8 cellular contexts compared by ENCODE assay signal in the genomic region with DNA sequence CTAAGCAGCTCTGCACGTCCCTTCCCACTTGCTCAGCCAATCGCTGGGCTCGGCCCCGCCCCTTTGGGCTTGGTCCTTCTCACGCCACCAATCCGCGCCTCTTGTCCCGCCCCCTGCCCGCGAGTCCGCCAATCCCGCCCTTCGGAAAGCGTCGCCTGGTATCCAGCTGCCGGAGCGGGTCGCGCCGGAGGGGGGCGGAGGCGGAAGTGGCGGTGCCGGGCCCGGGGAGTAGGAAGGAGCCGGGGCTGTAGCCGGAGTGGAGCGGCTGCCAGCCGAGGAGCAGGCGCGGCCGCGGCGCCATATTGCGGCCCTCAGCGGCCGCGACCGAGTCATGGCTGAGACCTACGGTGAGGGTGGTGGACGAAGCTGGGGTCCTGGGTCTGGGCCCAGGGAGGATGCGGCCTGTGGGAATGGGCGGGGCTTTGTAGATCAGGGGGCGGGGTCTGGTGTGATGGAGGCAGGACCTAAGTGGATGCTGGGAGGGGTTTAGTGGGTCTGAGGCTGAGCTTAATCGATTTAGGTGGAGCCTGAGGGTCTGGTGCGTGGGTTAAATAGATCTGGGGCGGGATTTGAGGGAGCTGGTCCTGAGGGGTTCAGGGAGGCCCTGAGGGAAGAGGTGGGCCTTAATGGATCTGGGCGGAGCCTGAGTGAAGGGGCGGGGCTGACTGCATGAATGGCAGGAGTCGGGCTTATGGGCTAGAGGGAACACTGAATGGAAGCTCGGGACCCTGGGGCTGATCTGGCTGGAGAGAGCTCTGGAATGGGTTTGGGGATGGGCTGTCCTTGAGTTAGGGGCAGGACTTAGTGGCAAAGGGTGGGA. TPM values are rescaled to one million over a fixed set of nuclear protein-coding genes. Genes with fewer than 3 reads are reported as not detected.
A peak's percentile ranks its signal among the peaks of the same experiment; 100 is the strongest.
DNase-seq lines count a peak whose midpoint lies in the region; ATAC-seq, FAIRE-seq and TF ChIP-seq lines count a peak whose summit lies in the region.

A gene with protein sequence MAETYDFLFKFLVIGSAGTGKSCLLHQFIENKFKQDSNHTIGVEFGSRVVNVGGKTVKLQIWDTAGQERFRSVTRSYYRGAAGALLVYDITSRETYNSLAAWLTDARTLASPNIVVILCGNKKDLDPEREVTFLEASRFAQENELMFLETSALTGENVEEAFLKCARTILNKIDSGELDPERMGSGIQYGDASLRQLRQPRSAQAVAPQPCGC (plus strand): TSS at position 203 of the 820 bp plus-strand sequence. CDS start 129 bp downstream, at position 332.

- intact Hi-C loops in adrenal gland (cut with DNase I) = no loop called here
- intact Hi-C loops in heart left ventricle (cut with DNase I) = loop anchor here in 3 of 10 donors (1.0 to 2.0 kb wide), 4 partner anchors 20 to 115 kb away; partner anchors contain the start of genes ACTMAP (in 2 of the 3) and SNRPA (in 1 of the 3)
- intact Hi-C loops in posterior cingulate gyrus (cut with DNase I) = no loop called here

- H3K27me3 ChIP-seq in adrenal gland = no peaks in the 10 kb centered on the region
- H3K27me3 ChIP-seq in heart left ventricle = no peaks in the 10 kb centered on the region
- no peaks in the 10 kb centered on the region for H3K27me3 ChIP-seq in upper lobe of left lung

- H3K4me3 ChIP-seq in adrenal gland = peak within 1 kb of the TSS in 3 of 4 donors; percentile 56 to 65 (median 59)
- H3K4me3 ChIP-seq in heart left ventricle = peak within 1 kb of the TSS; percentile 67 to 94 (median 74)
- H3K4me3 ChIP-seq in upper lobe of left lung = peak within 1 kb of the TSS; percentile 75 to 90 (median 88)

- H3K9me3 ChIP-seq in adrenal gland (replicated peaks in 1 of 3) (no peaks in the 10 kb centered on the region), heart left ventricle (no peaks in the 10 kb centered on the region), upper lobe of left lung (no peaks in the 10 kb centered on the region)

- peak; percentile 93 for DNase-seq in GM12892 (ENCODE audit: insufficient read length)
- peak; percentile 100 for DNase-seq in NCI-H146 (lab: John Stamatoyannopoulos, UW)
- DNase-seq in T-helper 1 cell = peak; percentile 100
- DNase-seq in adrenal gland = peak; percentile 100
- DNase-seq in heart left ventricle = peak; percentile 100
- peak; percentile 100 for DNase-seq in posterior cingulate gyrus
- peak; percentile 100 for DNase-seq in upper lobe of left lung

- ATAC-seq in HG02852 (IDR thresholded peaks at IDR 0.05; ENCODE audit: unreplicated experiment) (peak; percentile 54), heart left ventricle (peak; percentile 95 to 98 (median 97)), upper lobe of left lung (ENCODE audit: low FRiP score in 2 of 2) (peak; percentile 98)

- WGBS in adrenal gland, 4 donors = 0 to 1% (median 0%) methylated on average over 17 to 51 of the region's 51 CpGs
- 0 to 2% (median 1%) methylated on average over 19 to 51 of the region's 51 CpGs for WGBS in heart left ventricle, 4 donors
- 0 to 1% methylated on average over 11 to 35 of the region's 51 CpGs for WGBS in upper lobe of left lung, 2 donors

- TF ChIP-seq POLR2A in GM12892 (IDR thresholded peaks at IDR 0.05; ENCODE audit: low read depth, low read length) = peak; percentile 79
- peak in 1 of 2 donors; percentile 50 for TF ChIP-seq POLR2A in adrenal gland (IDR thresholded peaks at IDR 0.05)
- peak in 1 of 2 donors; percentile 23 for TF ChIP-seq POLR2A in heart left ventricle (IDR thresholded peaks at IDR 0.05)
- TF ChIP-seq POLR2A in upper lobe of left lung (IDR thresholded peaks at IDR 0.05) = peak; percentile 28 to 90 (median 59)

- H3K4me1 ChIP-seq in adrenal gland (replicated peaks in 1 of 2) (peaks cover 0 to 15% of the 10 kb centered on the region in 2 donors), heart left ventricle (peaks cover 0 to 25% (median 13%) of the 10 kb centered on the region in 12 donors), upper lobe of left lung (peaks cover 13 to 20% (median 18%) of the 10 kb centered on the region in 4 donors)

- peak; percentile 98 for FAIRE-seq in GM12892 (lab: Jason Lieb, UNC)

- H3K36me3 ChIP-seq in adrenal gland (replicated peaks in 1 of 2) = no peaks in the 10 kb centered on the region
- peaks cover 0 to 14% (median 0%) of the 10 kb centered on the region in 9 donors for H3K36me3 ChIP-seq in heart left ventricle
- H3K36me3 ChIP-seq in upper lobe of left lung = no peaks in the 10 kb centered on the region

- no peak for TF ChIP-seq EP300 in upper lobe of left lung (IDR thresholded peaks at IDR 0.05)

- H3K27ac ChIP-seq in adrenal gland = peak within 1 kb of the TSS; percentile 89 to 99 (median 99)
- peak within 1 kb of the TSS; percentile 89 to 100 (median 98) for H3K27ac ChIP-seq in heart left ventricle
- peak within 1 kb of the TSS; percentile 92 to 98 (median 98) for H3K27ac ChIP-seq in upper lobe of left lung

- TF ChIP-seq CTCF in adrenal gland (IDR thresholded peaks at IDR 0.05) = peak in 2 of 6 experiments; percentile 21 to 23
- TF ChIP-seq CTCF in heart left ventricle (IDR thresholded peaks at IDR 0.05) = peak in 2 of 12 donors; percentile 11 to 14
- peak in 4 of 6 experiments; percentile 47 to 64 (median 54) for TF ChIP-seq CTCF in upper lobe of left lung (IDR thresholded peaks at IDR 0.05)

RNA-seq across cellular contexts. Expression of the gene that starts here (rescaled TPM):
- 19.0 TPM for polyA plus RNA-seq in GM12892 (2012; ENCODE audit: missing spikeins)
- 100 to 1,000 TPM in 1 of 8 donors, 10 to 100 TPM in 7; 41.4 to 105 (median 68.2) TPM for total RNA-seq in adrenal gland
- polyA plus RNA-seq in adrenal gland = 100 to 1,000 TPM in 1 of 3 donors, 10 to 100 TPM in 2; 25.8 to 135 (median 97.5) TPM
- 10 to 100 TPM; 12.3 to 31.3 (median 15.0) TPM for total RNA-seq in heart left ventricle
- polyA plus RNA-seq in heart left ventricle = 10 to 100 TPM; 23.7 to 50.1 TPM
- total RNA-seq in upper lobe of left lung = 10 to 100 TPM; 39.9 to 78.5 (median 58.6) TPM

Comparison
In these comparisons a context has a peak if more than half of its experiments do, and no peak if none do; other contexts are left out.
1. Peak in every context shown above with its lines: DNase-seq, ATAC-seq, H3K4me3 ChIP-seq and H3K27ac ChIP-seq.